ENCODE assay signal across 16 cellular contexts in the genomic region with DNA sequence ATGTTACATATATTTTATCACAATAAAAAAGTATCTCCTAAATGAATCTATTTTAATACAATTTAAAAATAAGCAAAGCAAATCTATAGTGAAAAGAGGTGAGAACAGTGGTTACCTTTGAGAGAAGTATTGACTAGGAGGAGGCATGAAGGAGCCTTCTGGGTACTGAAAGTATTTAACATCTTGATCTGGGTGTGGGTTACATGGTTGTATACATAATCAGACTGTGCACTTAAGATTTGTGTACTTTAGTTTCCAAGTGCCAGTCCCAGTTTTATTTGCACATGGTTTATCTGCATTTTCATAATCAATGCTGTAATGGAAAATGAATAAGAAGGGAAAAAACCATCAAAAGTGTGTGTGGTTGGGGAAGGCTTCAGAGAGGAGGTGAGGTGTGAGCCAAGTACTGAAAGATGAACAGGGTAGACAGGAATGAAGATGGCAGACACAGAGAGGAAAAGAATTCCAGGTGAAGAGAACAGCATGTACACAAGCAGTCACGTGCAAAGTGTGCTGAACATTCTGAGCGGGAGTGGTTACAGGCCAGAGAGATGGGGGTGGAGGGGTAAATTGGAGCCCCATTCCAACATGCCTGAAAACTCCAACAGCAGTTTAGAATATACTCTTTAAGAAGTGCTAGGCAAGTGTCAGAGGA. TPM values are rescaled to one million over a fixed set of nuclear protein-coding genes. Genes with fewer than 3 reads are reported as not detected.
DNase-seq lines count a peak whose midpoint lies in the region; ATAC-seq and TF ChIP-seq lines count a peak whose summit lies in the region.
"Had no signal": no experiment of that assay in that cellular context is flagged by ENCODE, and none has a peak within 500 bp of the region (broad histone marks: within the 10 kb centered on the region; RNA-seq: fewer than 3 reads in every experiment).

No MANE protein-coding gene starts in this region.

- H3K4me1 Mint-ChIP-seq in activated T-helper 1 cell treated with anti-CD3 and anti-CD28 coated beads, Interleukin-12 subunit alpha, Interleukin-12 subunit beta, Interleukin-2, Interleukin-4 antibody, amounts not matched to agents 30 ng/mL and 10 ng/mL and 1 ng/mL, durations not matched to agents 14 hours and 24 hours and 36 hours (ENCODE audit: low read depth): peaks cover 6% of the 10 kb centered on the region
- H3K4me1 Mint-ChIP-seq: CD4-positive, alpha-beta memory T cell had no signal

- ATAC-seq in lower lobe of right lung (peak; percentile 62 to 67), upper lobe of right lung (peak; percentile 62), left ventricle myocardium superior (no peak)

- H3K27ac ChIP-seq in HEK293 (ENCODE audit: extremely low read depth, low read depth, low read length): no peak overlapping the region
- H3K27ac ChIP-seq in lower lobe of right lung: no peak overlapping the region
- H3K27ac ChIP-seq in upper lobe of right lung: no peak overlapping the region

- CTCF ChIA-PET in HEK293 (lab: Yijun Ruan, JAX): no interaction called here

- no peaks in the 10 kb centered on the region for H3K9me3 Mint-ChIP-seq in activated T-helper 1 cell treated with anti-CD3 and anti-CD28 coated beads, Interleukin-12 subunit alpha, Interleukin-12 subunit beta, Interleukin-2, Interleukin-4 antibody, amounts not matched to agents 30 ng/mL and 10 ng/mL and 1 ng/mL, durations not matched to agents 14 hours and 24 hours and 36 hours
- H3K9me3 Mint-ChIP-seq: CD4-positive, alpha-beta memory T cell had no signal

- peaks cover 2% of the 10 kb centered on the region for H3K36me3 Mint-ChIP-seq in activated T-helper 1 cell treated with anti-CD3 and anti-CD28 coated beads, Interleukin-12 subunit alpha, Interleukin-12 subunit beta, Interleukin-2, Interleukin-4 antibody, amounts not matched to agents 30 ng/mL and 10 ng/mL and 1 ng/mL, durations not matched to agents 14 hours and 24 hours and 36 hours (ENCODE audit: low read depth)

- H3K4me3 Mint-ChIP-seq in activated T-helper 1 cell treated with anti-CD3 and anti-CD28 coated beads, Interleukin-12 subunit alpha, Interleukin-12 subunit beta, Interleukin-2, Interleukin-4 antibody, amounts not matched to agents 30 ng/mL and 10 ng/mL and 1 ng/mL, durations not matched to agents 14 hours and 24 hours and 36 hours: no peak overlapping the region
- H3K4me3 Mint-ChIP-seq: CD4-positive, alpha-beta memory T cell had no signal

- H3K9me3 ChIP-seq in HEK293 (ENCODE audit: control insufficient read depth, insufficient read depth, low read depth, low read length): no peaks in the 10 kb centered on the region
- H3K9me3 ChIP-seq in lower lobe of right lung: no peaks in the 10 kb centered on the region
- H3K9me3 ChIP-seq in upper lobe of right lung: no peaks in the 10 kb centered on the region
- H3K9me3 ChIP-seq: HAP-1 had no signal

- intact Hi-C loops in activated T-helper 1 cell treated with anti-CD3 and anti-CD28 coated beads, Interleukin-12 subunit alpha, Interleukin-12 subunit beta, Interleukin-2, Interleukin-4 antibody, amounts not matched to agents 30 ng/mL and 10 ng/mL and 1 ng/mL, durations not matched to agents 14 hours and 24 hours and 36 hours (cut with micrococcal nuclease): no loop called here
- intact Hi-C loops in lower lobe of right lung (cut with DNase I): no loop called here
- intact Hi-C loops in upper lobe of right lung (cut with DNase I): no loop called here
- intact Hi-C loops in left ventricle myocardium superior (cut with micrococcal nuclease): no loop called here

- POLR2A ChIA-PET in HEK293 (lab: Yijun Ruan, JAX): no interaction called here

- peak overlapping the region; percentile 59 for H3K27ac Mint-ChIP-seq in activated T-helper 1 cell treated with anti-CD3 and anti-CD28 coated beads, Interleukin-12 subunit alpha, Interleukin-12 subunit beta, Interleukin-2, Interleukin-4 antibody, amounts not matched to agents 30 ng/mL and 10 ng/mL and 1 ng/mL, durations not matched to agents 14 hours and 24 hours and 36 hours

- no peaks in the 10 kb centered on the region for H3K27me3 ChIP-seq in lower lobe of right lung (ENCODE audit: low read depth)
- no peaks in the 10 kb centered on the region for H3K27me3 ChIP-seq in upper lobe of right lung

- H3K27me3 Mint-ChIP-seq in activated T-helper 1 cell treated with anti-CD3 and anti-CD28 coated beads, Interleukin-12 subunit alpha, Interleukin-12 subunit beta, Interleukin-2, Interleukin-4 antibody, amounts not matched to agents 30 ng/mL and 10 ng/mL and 1 ng/mL, durations not matched to agents 14 hours and 24 hours and 36 hours (ENCODE audit: insufficient read depth): no peaks in the 10 kb centered on the region
- H3K27me3 Mint-ChIP-seq: CD4-positive, alpha-beta memory T cell had no signal

- H3K4me3 ChIP-seq in HEK293 (ENCODE audit: low read depth, low read length) (no peak overlapping the region), lower lobe of right lung (no peak overlapping the region), upper lobe of right lung (no peak overlapping the region)
- H3K4me3 ChIP-seq: HAP-1 had no signal

- H3K4me1 ChIP-seq in HEK293 (ENCODE audit: control insufficient read depth, insufficient read depth, low read length) (no peaks in the 10 kb centered on the region), lower lobe of right lung (no peaks in the 10 kb centered on the region), upper lobe of right lung (no peaks in the 10 kb centered on the region)
- H3K4me1 ChIP-seq: HAP-1 had no signal

- H3K36me3 ChIP-seq in HEK293 (ENCODE audit: control insufficient read depth in 2 of 2, insufficient read depth in 1 of 2, low read length in 2 of 2) (no peaks in the 10 kb centered on the region), lower lobe of right lung (no peaks in the 10 kb centered on the region), upper lobe of right lung (no peaks in the 10 kb centered on the region)
- H3K36me3 ChIP-seq: HAP-1 had no signal

- TF ChIP-seq CTCF in HEK293 (tag by site-specific recombination; IDR thresholded peaks at IDR 0.05) (no peak), lower lobe of right lung (IDR thresholded peaks at IDR 0.05) (no peak), upper lobe of right lung (IDR thresholded peaks at IDR 0.05) (no peak)

- no peak for DNase-seq in activated T-helper 1 cell treated with anti-CD3 and anti-CD28 coated beads, Interleukin-12 subunit alpha, Interleukin-12 subunit beta, Interleukin-2, Interleukin-4 antibody, amounts not matched to agents 30 ng/mL and 10 ng/mL and 1 ng/mL, durations not matched to agents 14 hours and 24 hours and 36 hours (ENCODE audit: low spot score)
- DNase-seq in lower lobe of right lung (no peak), upper lobe of right lung (no peak), left ventricle myocardium superior (no peak), NCI-H1092 (lab: John Stamatoyannopoulos, UW) (no peak)
- DNase-seq: C1 segment of cervical spinal cord; Calu3; CD4-positive, alpha-beta memory T cell; COR-L47; DMS53; DMS79 treated with DMSO at 0.1 percent for 48 hours; GF-D8; GOT3 had no signal

TF ChIP-seq in HEK293, 187 proteins besides CTCF, POLR2A, EP300 and RAD21:
- TF ChIP-seq ZNF624 (tag by site-specific recombination; IDR thresholded peaks at IDR 0.05) (no peak), FEZF1 (tag by site-specific recombination; IDR thresholded peaks at IDR 0.05) (0 out of 2 replicates have a peak, but pooled peaks have one; percentile 17)

RNA-seq across cellular contexts. Expression of a gene that starts 14.7 kb away (rescaled TPM):
- 0.39 TPM in 2 replicates for total RNA-seq in activated T-helper 1 cell treated with anti-CD3 and anti-CD28 coated beads, Interleukin-12 subunit alpha, Interleukin-12 subunit beta, Interleukin-2, Interleukin-4 antibody, amounts not matched to agents 30 ng/mL and 10 ng/mL and 1 ng/mL, durations not matched to agents 14 hours and 24 hours and 36 hours
- 0.35 TPM for total RNA-seq in lower lobe of right lung
- 0.26 TPM for total RNA-seq in upper lobe of right lung
- 0.74 TPM for total RNA-seq in left ventricle myocardium superior
- total RNA-seq: G401 had no signal

RNA-seq across cellular contexts. Expression of a gene that starts 39.6 kb away (rescaled TPM):
- total RNA-seq in activated T-helper 1 cell treated with anti-CD3 and anti-CD28 coated beads, Interleukin-12 subunit alpha, Interleukin-12 subunit beta, Interleukin-2, Interleukin-4 antibody, amounts not matched to agents 30 ng/mL and 10 ng/mL and 1 ng/mL, durations not matched to agents 14 hours and 24 hours and 36 hours: 107 TPM in 2 replicates
- total RNA-seq in lower lobe of right lung (60.0 TPM), upper lobe of right lung (59.4 TPM), left ventricle myocardium superior (66.5 TPM)
